In the genomic region with DNA sequence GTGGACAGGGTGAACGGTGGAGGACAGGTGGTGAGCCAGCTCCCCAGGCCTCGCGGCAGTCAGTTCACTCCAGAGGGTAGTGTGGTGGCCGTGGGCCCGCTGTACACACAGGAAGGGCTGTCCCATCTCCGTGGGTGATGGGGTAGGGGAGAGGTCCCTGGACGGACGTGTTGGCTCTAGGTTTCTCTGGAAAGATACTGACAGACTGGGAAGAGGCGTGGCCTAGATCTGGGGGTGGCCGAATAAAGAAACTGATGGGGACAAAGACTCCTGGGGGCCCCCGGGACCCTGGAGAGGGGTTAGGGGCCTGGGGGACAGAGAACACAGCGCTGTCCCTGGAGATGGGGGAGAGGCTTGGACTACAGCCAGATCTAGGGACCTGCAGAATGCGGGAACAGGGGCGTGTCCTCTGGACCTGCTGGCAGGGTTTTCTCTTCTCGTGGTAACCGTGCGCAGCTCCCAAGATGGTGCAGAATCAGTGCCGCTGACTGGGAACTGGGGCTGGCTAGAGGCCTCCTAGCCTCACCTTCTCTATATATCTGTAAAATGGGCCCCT, we compare ENCODE assay signal across 8 cellular contexts. TPM values are rescaled to one million over a fixed set of nuclear protein-coding genes. Genes with fewer than 3 reads are reported as not detected.
DNase-seq lines count a peak whose midpoint lies in the region; ATAC-seq lines count a peak whose summit lies in the region.

No MANE protein-coding gene starts in this region.

- H3K9me3 Mint-ChIP-seq in activated CD8-positive, alpha-beta T cell treated with anti-CD3 and anti-CD28 coated beads, Interleukin-2, amount 10 ng/mL, durations not matched to agents 7 days and 5 days (ENCODE audit: insufficient read depth) = no peaks in the 10 kb centered on the region

- POLR2A ChIA-PET in activated CD8-positive, alpha-beta T cell treated with anti-CD3 and anti-CD28 coated beads, Interleukin-2, amount 10 ng/mL, durations not matched to agents 7 days and 5 days (lab: Charles Lee) = no interaction called here

- H3K27me3 ChIP-seq in iPS-18a (ENCODE audit: control insufficient read depth, insufficient read depth, low read length) = no peaks in the 10 kb centered on the region

- intact Hi-C loops in Right ventricle myocardium inferior (cut with DNase I) = loop anchor here (2.0 to 5.0 kb wide), 2 partner anchors 49 to 152 kb away; no protein-coding TSS in a partner anchor
- intact Hi-C loops in cardiac septum (cut with DNase I) = loop anchor here (1.0 to 5.0 kb wide), 2 partner anchors 94 to 152 kb away; partner anchors contain the start of gene MARCHF2

- peak overlapping the region; percentile 11 for H3K27ac Mint-ChIP-seq in activated CD8-positive, alpha-beta T cell treated with anti-CD3 and anti-CD28 coated beads, Interleukin-2, amount 10 ng/mL, durations not matched to agents 7 days and 5 days

- DNase-seq in Right ventricle myocardium inferior (ENCODE audit: missing footprints) (no peak), cardiac septum (ENCODE audit: low spot score) (no peak), substantia nigra (lab: John Stamatoyannopoulos, UW) (peak in 2 of 49 donors; percentile 26 to 77), GM03348 (ENCODE audit: low spot score) (no peak), activated gamma-delta T cell (lab: John Stamatoyannopoulos, UW) (no peak)
- DNase-seq in activated CD8-positive, alpha-beta T cell treated with anti-CD3 and anti-CD28 coated beads, Interleukin-2, amount 10 ng/mL, durations not matched to agents 7 days and 5 days = no peak

- peaks cover 38% of the 10 kb centered on the region for H3K4me1 Mint-ChIP-seq in activated CD8-positive, alpha-beta T cell treated with anti-CD3 and anti-CD28 coated beads, Interleukin-2, amount 10 ng/mL, durations not matched to agents 7 days and 5 days (ENCODE audit: low read depth)

- H3K27me3 Mint-ChIP-seq in activated CD8-positive, alpha-beta T cell treated with anti-CD3 and anti-CD28 coated beads, Interleukin-2, amount 10 ng/mL, durations not matched to agents 7 days and 5 days (ENCODE audit: low read depth) = no peaks in the 10 kb centered on the region

- peaks cover 3% of the 10 kb centered on the region for H3K36me3 Mint-ChIP-seq in activated CD8-positive, alpha-beta T cell treated with anti-CD3 and anti-CD28 coated beads, Interleukin-2, amount 10 ng/mL, durations not matched to agents 7 days and 5 days (ENCODE audit: low read depth)

- no peaks in the 10 kb centered on the region for H3K9me3 ChIP-seq in iPS-18a (ENCODE audit: control insufficient read depth, low read depth, low read length)

- H3K4me3 Mint-ChIP-seq in activated CD8-positive, alpha-beta T cell treated with anti-CD3 and anti-CD28 coated beads, Interleukin-2, amount 10 ng/mL, durations not matched to agents 7 days and 5 days = peak overlapping the region; percentile 84

- peak overlapping the region; percentile 69 for H3K4me3 ChIP-seq in iPS-18a (ENCODE audit: low read length)

- H3K4me1 ChIP-seq in iPS-18a (ENCODE audit: control insufficient read depth, low read depth, low read length) = peaks cover 3% of the 10 kb centered on the region

- CTCF ChIA-PET in activated CD8-positive, alpha-beta T cell treated with anti-CD3 and anti-CD28 coated beads, Interleukin-2, amount 10 ng/mL, durations not matched to agents 7 days and 5 days (lab: Charles Lee) = interaction anchor here (1.8 to 3.8 kb wide), 3 partner anchors 11 to 71 kb away, joined by 13 to 26 read pairs (median 16); partner anchors contain the start of gene MYO1F

- ATAC-seq in Right ventricle myocardium inferior = peak; percentile 48
- no peak for ATAC-seq in activated CD8-positive, alpha-beta T cell treated with anti-CD3 and anti-CD28 coated beads, Interleukin-2, amount 10 ng/mL, durations not matched to agents 7 days and 5 days
- ATAC-seq in GM21786 (IDR thresholded peaks at IDR 0.05; ENCODE audit: unreplicated experiment) = no peak

- H3K9ac ChIP-seq in iPS-18a (ENCODE audit: low read length) = peak overlapping the region; percentile 68

- H3K27ac ChIP-seq in iPS-18a (ENCODE audit: low read length) = no peak overlapping the region
- H3K27ac ChIP-seq in substantia nigra (ENCODE audit: low read depth, low read length, poor library complexity, severe bottlenecking) = peak overlapping the region; percentile 66

- H3K36me3 ChIP-seq in iPS-18a (ENCODE audit: control insufficient read depth, low read depth, low read length) = no peaks in the 10 kb centered on the region

RNA-seq across cellular contexts. Expression of gene PRAM1, which starts 4.0 kb away (rescaled TPM):
- total RNA-seq in Right ventricle myocardium inferior (0.78 TPM), cardiac septum (0.62 TPM)
- 1 to 10 TPM; 2.3 to 2.7 TPM for total RNA-seq in activated CD8-positive, alpha-beta T cell treated with anti-CD3 and anti-CD28 coated beads, Interleukin-2, amount 10 ng/mL, durations not matched to agents 7 days and 5 days

RNA-seq across cellular contexts. Expression of gene ZNF414, which starts 7.5 kb away (rescaled TPM):
- 9.8 TPM for total RNA-seq in Right ventricle myocardium inferior
- 20.2 TPM for total RNA-seq in cardiac septum
- total RNA-seq in activated CD8-positive, alpha-beta T cell treated with anti-CD3 and anti-CD28 coated beads, Interleukin-2, amount 10 ng/mL, durations not matched to agents 7 days and 5 days = 10 to 100 TPM; 28.7 to 36.2 TPM
